In the genomic region with DNA sequence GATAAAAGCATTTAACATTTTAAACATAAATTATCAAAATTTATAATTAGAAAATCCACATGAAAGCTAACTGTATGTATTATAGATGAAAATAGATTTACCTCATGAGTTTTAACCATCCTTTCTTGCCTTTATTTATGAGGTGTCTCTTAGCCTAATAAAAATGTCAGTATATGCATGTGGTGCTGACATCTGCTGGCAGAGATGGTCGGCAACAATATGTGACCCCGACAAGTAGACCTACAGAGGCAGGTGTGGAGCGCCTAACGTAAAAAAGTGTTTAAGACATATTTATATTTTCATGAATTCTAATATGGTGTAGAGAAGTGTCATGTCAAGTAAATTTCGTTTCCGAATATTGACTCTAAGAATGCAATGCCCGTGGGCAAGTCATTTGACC, we compare ENCODE assay signal across 8 cellular contexts.
A peak's percentile ranks its signal among the peaks of the same experiment; 100 is the strongest.
DNase-seq lines count a peak whose midpoint lies in the region; ATAC-seq and TF ChIP-seq lines count a peak whose summit lies in the region.

No MANE protein-coding gene starts in this region.

- H3K36me3 Mint-ChIP-seq in activated naive CD4-positive, alpha-beta T cell treated with anti-CD3 and anti-CD28 coated beads, Interleukin-2, amount 10 ng/mL, durations not matched to agents 7 days and 5 days: no peaks in the 10 kb centered on the region

- no peak overlapping the region for H3K27ac ChIP-seq in aorta (ENCODE audit: low read depth in 1 of 2, low read length in 2 of 2)

- H3K4me3 Mint-ChIP-seq in activated naive CD4-positive, alpha-beta T cell treated with anti-CD3 and anti-CD28 coated beads, Interleukin-2, amount 10 ng/mL, durations not matched to agents 7 days and 5 days: no peak overlapping the region

- TF ChIP-seq CTCF in fibroblast of pulmonary artery (IDR thresholded peaks at IDR 0.05; ENCODE audit: low read length, missing control alignments): no peak

- no peaks in the 10 kb centered on the region for H3K4me1 Mint-ChIP-seq in activated naive CD4-positive, alpha-beta T cell treated with anti-CD3 and anti-CD28 coated beads, Interleukin-2, amount 10 ng/mL, durations not matched to agents 7 days and 5 days

- in situ Hi-C loops in ACHN (cut with HindIII; ENCODE audit: low pct_ligation_motif_present, low pct_unique_long_range_greater_than_20kb, low sequenced_read_pairs): no loop called here

- DNase-seq in ACHN (peak; percentile 14), NCI-H526 (lab: John Stamatoyannopoulos, UW) (peak; percentile 15 to 58), fibroblast of pulmonary artery (ENCODE audit: low read depth) (peak; percentile 1), NCI-H146 treated with DMSO at 0.1 percent for 48 hours (lab: John Stamatoyannopoulos, UW; ENCODE audit: unreplicated experiment) (no peak), NCI-H128 (lab: John Stamatoyannopoulos, UW; ENCODE audit: unreplicated experiment) (no peak), aorta (no peak)
- DNase-seq in activated naive CD4-positive, alpha-beta T cell treated with anti-CD3 and anti-CD28 coated beads, Interleukin-2, amount 10 ng/mL, durations not matched to agents 7 days and 5 days: no peak

- intact Hi-C loops in aorta (cut with DNase I): no loop called here

- H3K4me3 ChIP-seq in fibroblast of pulmonary artery (replicated peaks; ENCODE audit: low read depth, low read length): no peak overlapping the region
- no peak overlapping the region for H3K4me3 ChIP-seq in aorta (ENCODE audit: low read length in 2 of 2)

- H3K36me3 ChIP-seq in aorta (ENCODE audit: control insufficient read depth in 1 of 2, insufficient read depth in 2 of 2, low read length in 1 of 2): no peaks in the 10 kb centered on the region

- H3K9me3 ChIP-seq in aorta (ENCODE audit: control insufficient read depth, low read length): no peaks in the 10 kb centered on the region

- H3K27me3 ChIP-seq in aorta (ENCODE audit: control insufficient read depth in 1 of 2, insufficient read depth in 2 of 2, low read length in 1 of 2): no peaks in the 10 kb centered on the region

- peak; percentile 57 for ATAC-seq in GM21723 (IDR thresholded peaks at IDR 0.05; ENCODE audit: unreplicated experiment)
- ATAC-seq in aorta (ENCODE audit: low FRiP score): no peak

- H3K27me3 Mint-ChIP-seq in activated naive CD4-positive, alpha-beta T cell treated with anti-CD3 and anti-CD28 coated beads, Interleukin-2, amount 10 ng/mL, durations not matched to agents 7 days and 5 days: no peaks in the 10 kb centered on the region

- H3K27ac Mint-ChIP-seq in activated naive CD4-positive, alpha-beta T cell treated with anti-CD3 and anti-CD28 coated beads, Interleukin-2, amount 10 ng/mL, durations not matched to agents 7 days and 5 days: no peak overlapping the region

- WGBS in aorta, 2 donors: 37% methylated on average over 7 of the region's 7 CpGs

- H3K9me3 Mint-ChIP-seq in activated naive CD4-positive, alpha-beta T cell treated with anti-CD3 and anti-CD28 coated beads, Interleukin-2, amount 10 ng/mL, durations not matched to agents 7 days and 5 days: no peaks in the 10 kb centered on the region

- no peaks in the 10 kb centered on the region for H3K4me1 ChIP-seq in aorta (ENCODE audit: control insufficient read depth in 1 of 2, insufficient read depth in 2 of 2, low read length in 2 of 2)

- CTCF ChIA-PET in activated naive CD4-positive, alpha-beta T cell treated with anti-CD3 and anti-CD28 coated beads, Interleukin-2, amount 10 ng/mL, durations not matched to agents 7 days and 5 days (lab: Charles Lee): interaction anchor here (1.0 kb wide), 1 partner anchor 430 kb away, joined by 3 read pairs; no protein-coding TSS in a partner anchor

Comparison
In these comparisons a context has a peak if more than half of its experiments do, and no peak if none do; other contexts are left out.
1. DNase-seq: peak in ACHN (single experiment), NCI-H526 (2 of 2) and fibroblast of pulmonary artery (single experiment); none in NCI-H146 treated with DMSO at 0.1 percent for 48 hours (single experiment), NCI-H128 (single experiment), aorta (0 of 2) and activated naive CD4-positive, alpha-beta T cell treated with anti-CD3 and anti-CD28 coated beads, Interleukin-2, amount 10 ng/mL, durations not matched to agents 7 days and 5 days (single experiment).